Comparison of ENCODE assay signal across 18 cellular contexts in the genomic region with DNA sequence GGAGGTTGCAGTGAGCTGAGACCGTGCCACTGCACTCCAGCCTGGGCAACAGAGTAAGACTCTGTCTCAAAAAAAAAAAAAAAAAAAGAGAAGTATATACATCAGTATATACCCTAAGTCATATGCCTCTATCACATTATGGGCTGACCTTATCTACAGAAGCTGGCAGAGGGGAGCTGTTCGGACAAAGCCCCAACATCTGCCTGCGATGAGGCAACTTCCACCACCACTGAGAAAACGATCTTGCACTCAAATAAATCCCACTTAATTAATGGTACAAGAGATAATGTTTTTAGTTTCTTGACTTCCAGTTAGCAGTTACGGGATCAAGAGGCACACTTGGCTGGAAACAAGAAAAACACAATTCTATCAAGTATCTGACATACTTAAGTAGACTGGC. TPM values are rescaled to one million over a fixed set of nuclear protein-coding genes. Genes with fewer than 3 reads are reported as not detected.
DNase-seq lines count a peak whose midpoint lies in the region; ATAC-seq and TF ChIP-seq lines count a peak whose summit lies in the region.
"Had no signal": no experiment of that assay in that cellular context is flagged by ENCODE, and none has a peak within 500 bp of the region (broad histone marks: within the 10 kb centered on the region; RNA-seq: fewer than 3 reads in every experiment).

No MANE protein-coding gene starts in this region.

- H3K27ac ChIP-seq in OCI-LY7 (ENCODE audit: low read depth, low read length, poor library complexity, severe bottlenecking): no peak overlapping the region
- H3K27ac ChIP-seq: HL-60, spleen had no signal

- H3K27me3 ChIP-seq in skeletal muscle satellite cell (ENCODE audit: control insufficient read depth, insufficient read depth, low read length): no peaks in the 10 kb centered on the region
- H3K27me3 ChIP-seq: gastroesophageal sphincter, spleen had no signal

- peaks cover 10% of the 10 kb centered on the region; the same call in 1 of the 2 replicates for H3K36me3 ChIP-seq in OCI-LY7 (ENCODE audit: insufficient read depth, low read length)
- H3K36me3 ChIP-seq in skeletal muscle satellite cell (ENCODE audit: insufficient read depth, low read length): peaks cover 14% of the 10 kb centered on the region

- peaks cover 41% of the 10 kb centered on the region for H3K79me2 ChIP-seq in OCI-LY7 (ENCODE audit: insufficient read depth, low read depth, low read length)

- peaks cover 31% of the 10 kb centered on the region for H3K4me1 ChIP-seq in OCI-LY7 (ENCODE audit: insufficient read depth, low read length, poor library complexity, severe bottlenecking)
- H3K4me1 ChIP-seq in skeletal muscle satellite cell (ENCODE audit: control insufficient read depth, insufficient read depth, low read length): peaks cover 15% of the 10 kb centered on the region

- no peaks in the 10 kb centered on the region for H3K9me3 Mint-ChIP-seq in central memory CD8-positive, alpha-beta T cell
- H3K9me3 Mint-ChIP-seq: dendritic cell treated with granulocyte-macrophage colony-stimulating factor and Interleukin-4, amounts not matched to agents 40 ng/mL and 50 ng/mL, for 4 days had no signal

- peaks cover 10% of the 10 kb centered on the region; the same call in 1 of the 2 replicates for H4K20me1 ChIP-seq in OCI-LY7 (ENCODE audit: insufficient read depth, low read length)

- peak overlapping the region; percentile 97 for H3K9ac ChIP-seq in skeletal muscle satellite cell (ENCODE audit: low read depth, low read length)

- H3K4me1 Mint-ChIP-seq in central memory CD8-positive, alpha-beta T cell: peaks cover 24% of the 10 kb centered on the region

- peak overlapping the region; percentile 3 for H3K4me3 Mint-ChIP-seq in central memory CD8-positive, alpha-beta T cell
- H3K4me3 Mint-ChIP-seq: dendritic cell treated with granulocyte-macrophage colony-stimulating factor and Interleukin-4, amounts not matched to agents 40 ng/mL and 50 ng/mL, for 4 days had no signal

- no peak overlapping the region for H2AFZ ChIP-seq in OCI-LY7 (ENCODE audit: low read length)

- BruUV-seq in OCI-LY7 (replicated peaks; lab: Mats Ljungman, UMichigan): no TSS peak

- peak; percentile 13 for DNase-seq in activated CD8-positive, alpha-beta memory T cell treated with anti-CD3 and anti-CD28 coated beads for 24 hours
- no peak for DNase-seq in activated CD8-positive, alpha-beta memory T cell treated with anti-CD3 and anti-CD28 coated beads, Interleukin-2, amount 50 U/mL, for 48 hours
- DNase-seq in OCI-LY7 (ENCODE audit: low spot score) (no peak), NCI-H2227 treated with DMSO at 0.1 percent for 48 hours (lab: John Stamatoyannopoulos, UW) (no peak)
- no peak for DNase-seq in central memory CD8-positive, alpha-beta T cell (ENCODE audit: low spot score in 2 of 2)
- DNase-seq: activated gamma-delta T cell, kidney glomerular epithelial cell, NCI-H1105, NCI-H524, spleen had no signal

- no peak for ATAC-seq in central memory CD8-positive, alpha-beta T cell (replicated peaks; ENCODE audit: extremely low read depth, poor library complexity, severe bottlenecking)
- ATAC-seq in HG03159 (IDR thresholded peaks at IDR 0.05; ENCODE audit: unreplicated experiment): no peak
- no peak for ATAC-seq in GM21717 (IDR thresholded peaks at IDR 0.05; ENCODE audit: unreplicated experiment)
- ATAC-seq: activated CD4-positive, CD25-positive, alpha-beta regulatory T cell treated with anti-CD3 and anti-CD28 coated beads, Interleukin-2, amount 50 U/mL, for 24 hours; gastroesophageal sphincter; Right ventricle myocardium inferior had no signal

- CTCF ChIA-PET in OCI-LY7 (lab: Charles Lee; ENCODE audit: unreplicated experiment): no interaction called here

- POLR2A ChIA-PET in OCI-LY7 (lab: Charles Lee): interaction anchor here (7.4 kb wide), 1 partner anchor 12 kb away, joined by 44 read pairs; no protein-coding TSS in a partner anchor

- H3K9me2 ChIP-seq in OCI-LY7 (ENCODE audit: insufficient read depth, low read length): no peaks in the 10 kb centered on the region

- H3K36me3 Mint-ChIP-seq in central memory CD8-positive, alpha-beta T cell (ENCODE audit: insufficient read depth): peaks cover 23% of the 10 kb centered on the region

- H3K4me2 ChIP-seq in OCI-LY7 (ENCODE audit: low read length) (peak overlapping the region; percentile 98), skeletal muscle satellite cell (ENCODE audit: low read length) (peak overlapping the region; percentile 86)

- no peak for TF ChIP-seq CTCF in OCI-LY7 (conservative IDR thresholded peaks at IDR 0.05; ENCODE audit: low read length)

- H3K27me3 Mint-ChIP-seq in central memory CD8-positive, alpha-beta T cell: no peaks in the 10 kb centered on the region
- H3K27me3 Mint-ChIP-seq: dendritic cell treated with granulocyte-macrophage colony-stimulating factor and Interleukin-4, amounts not matched to agents 40 ng/mL and 50 ng/mL, for 4 days had no signal

- intact Hi-C loops in OCI-LY7 (cut with micrococcal nuclease; ENCODE audit: unreplicated experiment): no loop called here

- no peak overlapping the region for H3K27ac Mint-ChIP-seq in central memory CD8-positive, alpha-beta T cell (ENCODE audit: low read depth)
- H3K27ac Mint-ChIP-seq: dendritic cell treated with granulocyte-macrophage colony-stimulating factor and Interleukin-4, amounts not matched to agents 40 ng/mL and 50 ng/mL, for 4 days had no signal

- H3K9me3 ChIP-seq in OCI-LY7 (ENCODE audit: low read length) (no peaks in the 10 kb centered on the region), skeletal muscle satellite cell (replicated peaks; ENCODE audit: low read length) (no peaks in the 10 kb centered on the region)
- H3K9me3 ChIP-seq: gastroesophageal sphincter, spleen had no signal

- H3K4me3 ChIP-seq in OCI-LY7 (ENCODE audit: low read depth, low read length, poor library complexity, severe bottlenecking): no peak overlapping the region
- H3K4me3 ChIP-seq in skeletal muscle satellite cell (ENCODE audit: low read length): peak overlapping the region; percentile 98
- H3K4me3 ChIP-seq: gastroesophageal sphincter had no signal

RNA-seq across cellular contexts. Expression of a gene that starts 2.2 kb away (rescaled TPM):
- 35.6 and 39.6 TPM in 2 replicates for total RNA-seq in OCI-LY7 (2014; rRNA removed; shearing (Covaris generic))
- 34.0 and 37.7 TPM in 2 replicates for total RNA-seq in OCI-LY7 (2022)
- total RNA-seq in skeletal muscle satellite cell (2012; rRNA removed): 77.3 and 87.8 TPM in 2 replicates

RNA-seq across cellular contexts. Expression of a gene that starts 2.5 kb away (rescaled TPM):
- total RNA-seq in OCI-LY7 (2014; rRNA removed; shearing (Covaris generic)): 46.6 and 58.1 TPM in 2 replicates
- total RNA-seq in OCI-LY7 (2022): 73.8 and 81.6 TPM in 2 replicates
- 101 and 140 TPM in 2 replicates for total RNA-seq in skeletal muscle satellite cell (2012; rRNA removed)

RNA-seq across cellular contexts. Expression of a gene that starts 17.5 kb away (rescaled TPM):
- total RNA-seq in OCI-LY7 (2014; rRNA removed; shearing (Covaris generic)): 220 and 232 TPM in 2 replicates
- total RNA-seq in OCI-LY7 (2022): 147 and 182 TPM in 2 replicates
- 188 and 213 TPM in 2 replicates for total RNA-seq in skeletal muscle satellite cell (2012; rRNA removed)

RNA-seq across cellular contexts. Expression of a gene that starts 17.6 kb away (rescaled TPM):
- total RNA-seq in OCI-LY7 (2014; rRNA removed; shearing (Covaris generic)): 67.2 and 75.7 TPM in 2 replicates
- 90.8 and 91.1 TPM in 2 replicates for total RNA-seq in OCI-LY7 (2022)
- total RNA-seq in skeletal muscle satellite cell (2012; rRNA removed): 45.9 and 48.5 TPM in 2 replicates
